In genomic region chr1:207298666-207299065, GRCh38 we compare ENCODE assay signal across 15 cellular contexts. TPM values are rescaled to one million over a fixed set of nuclear protein-coding genes. Genes with fewer than 3 reads are reported as not detected.
A peak's percentile ranks its signal among the peaks of the same experiment; 100 is the strongest.
DNase-seq lines count a peak whose midpoint lies in the region; ATAC-seq and TF ChIP-seq lines count a peak whose summit lies in the region.
"Had no signal": no experiment of that assay in that cellular context is flagged by ENCODE, and none has a peak within 500 bp of the region (broad histone marks: within the 10 kb centered on the region; RNA-seq: fewer than 3 reads in every experiment).

No MANE protein-coding gene starts in this region.

- no peak overlapping the region for H3K9ac ChIP-seq in GM23248

- peak overlapping the region; percentile 1; the same call in 1 of the 2 replicates for H2AFZ ChIP-seq in GM23248

- no peak overlapping the region for H3K27ac Mint-ChIP-seq in stimulated activated memory B cell treated with anti-CD40 and anti-IgM and Interleukin-4, amounts not matched to agents 10 μg/mL and 1 μg/mL and 100 μg/mL, for 72 hours

- no peaks in the 10 kb centered on the region for H4K20me1 ChIP-seq in GM23248 (ENCODE audit: insufficient read depth)

- no peaks in the 10 kb centered on the region for H3K27me3 ChIP-seq in GM23248 (replicated peaks; ENCODE audit: insufficient read depth)
- H3K27me3 ChIP-seq in left lung, result no peaks in the 10 kb centered on the region

- peaks cover 21% of the 10 kb centered on the region for H3K4me1 Mint-ChIP-seq in stimulated activated memory B cell treated with anti-CD40 and anti-IgM and Interleukin-4, amounts not matched to agents 10 μg/mL and 1 μg/mL and 100 μg/mL, for 72 hours

- H3K4me3 ChIP-seq in GM23248, result no peak overlapping the region
- no peak overlapping the region for H3K4me3 ChIP-seq in left lung
- H3K4me3 ChIP-seq: HAP-1 had no signal

- H3K79me2 ChIP-seq in GM23248 (ENCODE audit: insufficient read depth), result no peaks in the 10 kb centered on the region

- H3K4me3 Mint-ChIP-seq in stimulated activated memory B cell treated with anti-CD40 and anti-IgM and Interleukin-4, amounts not matched to agents 10 μg/mL and 1 μg/mL and 100 μg/mL, for 72 hours, result no peak overlapping the region

- H3K36me3 Mint-ChIP-seq in stimulated activated memory B cell treated with anti-CD40 and anti-IgM and Interleukin-4, amounts not matched to agents 10 μg/mL and 1 μg/mL and 100 μg/mL, for 72 hours, result peaks cover 7% of the 10 kb centered on the region

- 3 to 8% methylated on average over 3 of the region's 3 CpGs for WGBS in GM23248 (ENCODE audit: low coverage in 1 of 2, low lambda C conversion rate in 2 of 2, missing lambda C conversion rate in 2 of 2), 2 experiments

- H3K27ac ChIP-seq in GM23248, result no peak overlapping the region
- peak overlapping the region; percentile 65 to 76 for H3K27ac ChIP-seq in left lung

- TF ChIP-seq CTCF in left lung (IDR thresholded peaks at IDR 0.05), result no peak

- H3K27me3 Mint-ChIP-seq in stimulated activated memory B cell treated with anti-CD40 and anti-IgM and Interleukin-4, amounts not matched to agents 10 μg/mL and 1 μg/mL and 100 μg/mL, for 72 hours, result no peaks in the 10 kb centered on the region

- no peaks in the 10 kb centered on the region for H3K36me3 ChIP-seq in GM23248 (ENCODE audit: low read depth)
- no peaks in the 10 kb centered on the region for H3K36me3 ChIP-seq in left lung
- H3K36me3 ChIP-seq: HAP-1 had no signal

- H3K9me3 ChIP-seq in GM23248 (ENCODE audit: low read depth), result no peaks in the 10 kb centered on the region
- no peaks in the 10 kb centered on the region for H3K9me3 ChIP-seq in left lung
- H3K9me3 ChIP-seq: HAP-1 had no signal

- DNase-seq in Ammon's horn (ENCODE audit: low spot score) (peak; percentile 9), GM23248 (peak; percentile 35), amniotic epithelial cell (ENCODE audit: low read depth) (peak; percentile 54), left lung (no peak)
- DNase-seq: activated gamma-delta T cell treated with Interleukin-2 at 50 U/mL for 16 hours, Karpas-422, left cardiac atrium, NCI-H82, occipital lobe, SW 1271 had no signal

- ATAC-seq in left lung (peak; percentile 89), HG03571 (IDR thresholded peaks at IDR 0.05; ENCODE audit: unreplicated experiment) (no peak), HG03520 (IDR thresholded peaks at IDR 0.05; ENCODE audit: unreplicated experiment) (no peak), HG03354 (IDR thresholded peaks at IDR 0.05; ENCODE audit: poor library complexity, severe bottlenecking, unreplicated experiment) (no peak)
- ATAC-seq in stimulated activated memory B cell treated with anti-CD40 and anti-IgM and Interleukin-4, amounts not matched to agents 10 μg/mL and 1 μg/mL and 100 μg/mL, for 72 hours, result no peak

- no peaks in the 10 kb centered on the region for H3K9me2 ChIP-seq in GM23248 (ENCODE audit: insufficient read depth)

- H3K9me3 Mint-ChIP-seq in stimulated activated memory B cell treated with anti-CD40 and anti-IgM and Interleukin-4, amounts not matched to agents 10 μg/mL and 1 μg/mL and 100 μg/mL, for 72 hours, result peaks cover 7% of the 10 kb centered on the region

- in situ Hi-C loops in GM23248 (cut with MboI), result no loop called here

- peak overlapping the region; percentile 16 for H3K4me2 ChIP-seq in GM23248 (ENCODE audit: unreplicated experiment)

- H3F3A ChIP-seq in GM23248 (ENCODE audit: insufficient read depth), result no peaks in the 10 kb centered on the region

- H3K4me1 ChIP-seq in GM23248 (ENCODE audit: insufficient read depth) (no peaks in the 10 kb centered on the region), left lung (peaks cover 0 to 9% of the 10 kb centered on the region in 2 donors)

- intact Hi-C loops in left lung (cut with DNase I), result no loop called here

RNA-seq across cellular contexts. Expression of gene CD55, which starts 22.8 kb away (rescaled TPM):
- total RNA-seq in GM23248 (2014; rRNA removed; shearing (Covaris generic)), result 39.2 and 54.7 TPM in 2 replicates
- 52.8 and 54.8 TPM in 2 replicates for polyA plus RNA-seq in GM23248 (2016; fragmentation: Nextera tagmentation; extraction: Ambion mirVana)
- total RNA-seq in left lung, result 100 to 1,000 TPM; 261 to 593 TPM

Comparison
In these comparisons a context has a peak if more than half of its experiments do, and no peak if none do; other contexts are left out.
1. DNase-seq: peak in Ammon's horn (single experiment), GM23248 (single experiment) and amniotic epithelial cell (single experiment); none in left lung (0 of 2).